ENCODE assay signal across 1 cellular context in the genomic region with DNA sequence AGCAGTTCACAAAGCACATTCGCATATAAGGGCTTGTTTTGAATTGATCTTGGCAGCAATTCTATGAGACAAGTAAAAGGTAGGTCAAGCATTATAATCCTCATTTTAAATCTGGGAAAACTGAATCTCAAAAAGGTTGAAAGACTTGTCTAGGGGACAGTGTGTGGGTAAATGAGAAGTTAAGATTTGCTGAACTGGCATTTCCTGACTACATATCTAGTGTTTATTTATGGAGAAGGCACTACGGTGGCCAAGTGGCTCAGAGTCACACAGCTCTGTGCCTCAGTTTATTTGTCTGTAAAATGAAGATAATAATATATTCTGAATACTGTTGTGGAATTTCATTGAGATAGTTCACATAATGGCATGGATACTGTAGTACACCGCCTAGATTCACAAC.
A peak's percentile ranks its signal among the peaks of the same experiment; 100 is the strongest.
TF ChIP-seq lines count a peak whose summit lies in the region.

No MANE protein-coding gene starts in this region.

TF ChIP-seq in K562, 482 proteins besides CTCF, POLR2A, EP300 and RAD21 (continued from another document):
- TF ChIP-seq, protein P1, sequence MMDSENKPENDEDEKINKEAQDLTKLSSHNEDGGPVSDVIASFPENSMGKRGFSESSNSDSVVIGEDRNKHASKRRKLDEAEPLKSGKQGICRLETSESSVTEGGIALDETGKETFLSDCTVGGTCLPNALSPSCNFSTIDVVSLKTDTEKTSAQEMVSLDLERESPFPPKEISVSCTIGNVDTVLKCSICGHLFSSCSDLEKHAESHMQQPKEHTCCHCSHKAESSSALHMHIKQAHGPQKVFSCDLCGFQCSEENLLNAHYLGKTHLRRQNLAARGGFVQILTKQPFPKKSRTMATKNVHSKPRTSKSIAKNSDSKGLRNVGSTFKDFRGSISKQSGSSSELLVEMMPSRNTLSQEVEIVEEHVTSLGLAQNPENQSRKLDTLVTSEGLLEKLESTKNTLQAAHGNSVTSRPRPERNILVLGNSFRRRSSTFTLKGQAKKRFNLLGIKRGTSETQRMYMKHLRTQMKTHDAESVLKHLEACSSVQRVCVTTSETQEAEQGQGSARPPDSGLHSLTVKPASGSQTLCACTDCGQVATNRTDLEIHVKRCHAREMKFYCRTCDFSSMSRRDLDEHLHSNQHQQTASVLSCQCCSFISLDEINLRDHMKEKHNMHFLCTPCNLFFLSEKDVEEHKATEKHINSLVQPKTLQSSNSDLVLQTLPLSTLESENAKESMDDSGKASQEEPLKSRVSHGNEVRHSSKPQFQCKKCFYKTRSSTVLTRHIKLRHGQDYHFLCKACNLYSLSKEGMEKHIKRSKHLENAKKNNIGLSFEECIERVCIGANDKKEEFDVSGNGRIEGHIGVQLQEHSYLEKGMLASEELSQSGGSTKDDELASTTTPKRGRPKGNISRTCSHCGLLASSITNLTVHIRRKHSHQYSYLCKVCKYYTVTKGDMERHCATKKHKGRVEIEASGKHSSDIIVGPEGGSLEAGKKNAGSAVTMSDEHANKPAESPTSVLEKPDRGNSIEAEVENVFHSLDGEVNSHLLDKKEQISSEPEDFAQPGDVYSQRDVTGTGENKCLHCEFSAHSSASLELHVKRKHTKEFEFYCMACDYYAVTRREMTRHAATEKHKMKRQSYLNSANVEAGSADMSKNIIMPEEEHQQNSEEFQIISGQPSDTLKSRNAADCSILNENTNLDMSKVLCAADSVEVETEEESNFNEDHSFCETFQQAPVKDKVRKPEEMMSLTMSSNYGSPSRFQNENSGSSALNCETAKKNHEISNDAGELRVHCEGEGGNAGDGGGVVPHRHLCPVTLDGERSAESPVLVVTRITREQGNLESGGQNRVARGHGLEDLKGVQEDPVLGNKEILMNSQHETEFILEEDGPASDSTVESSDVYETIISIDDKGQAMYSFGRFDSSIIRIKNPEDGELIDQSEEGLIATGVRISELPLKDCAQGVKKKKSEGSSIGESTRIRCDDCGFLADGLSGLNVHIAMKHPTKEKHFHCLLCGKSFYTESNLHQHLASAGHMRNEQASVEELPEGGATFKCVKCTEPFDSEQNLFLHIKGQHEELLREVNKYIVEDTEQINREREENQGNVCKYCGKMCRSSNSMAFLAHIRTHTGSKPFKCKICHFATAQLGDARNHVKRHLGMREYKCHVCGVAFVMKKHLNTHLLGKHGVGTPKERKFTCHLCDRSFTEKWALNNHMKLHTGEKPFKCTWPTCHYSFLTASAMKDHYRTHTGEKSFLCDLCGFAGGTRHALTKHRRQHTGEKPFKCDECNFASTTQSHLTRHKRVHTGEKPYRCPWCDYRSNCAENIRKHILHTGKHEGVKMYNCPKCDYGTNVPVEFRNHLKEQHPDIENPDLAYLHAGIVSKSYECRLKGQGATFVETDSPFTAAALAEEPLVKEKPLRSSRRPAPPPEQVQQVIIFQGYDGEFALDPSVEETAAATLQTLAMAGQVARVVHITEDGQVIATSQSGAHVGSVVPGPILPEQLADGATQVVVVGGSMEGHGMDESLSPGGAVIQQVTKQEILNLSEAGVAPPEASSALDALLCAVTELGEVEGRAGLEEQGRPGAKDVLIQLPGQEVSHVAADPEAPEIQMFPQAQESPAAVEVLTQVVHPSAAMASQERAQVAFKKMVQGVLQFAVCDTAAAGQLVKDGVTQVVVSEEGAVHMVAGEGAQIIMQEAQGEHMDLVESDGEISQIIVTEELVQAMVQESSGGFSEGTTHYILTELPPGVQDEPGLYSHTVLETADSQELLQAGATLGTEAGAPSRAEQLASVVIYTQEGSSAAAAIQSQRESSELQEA (IDR thresholded peaks at IDR 0.05; ENCODE audit: low read depth), result no peak
- no peak for TF ChIP-seq ZNF551 (CRISPR knock-in tag; IDR thresholded peaks at IDR 0.05)
- TF ChIP-seq HMGN3 (IDR thresholded peaks at IDR 0.05; ENCODE audit: borderline replicate concordance, extremely low read depth, insufficient read length, low read depth, low read length), result no peak
- TF ChIP-seq, protein P2, sequence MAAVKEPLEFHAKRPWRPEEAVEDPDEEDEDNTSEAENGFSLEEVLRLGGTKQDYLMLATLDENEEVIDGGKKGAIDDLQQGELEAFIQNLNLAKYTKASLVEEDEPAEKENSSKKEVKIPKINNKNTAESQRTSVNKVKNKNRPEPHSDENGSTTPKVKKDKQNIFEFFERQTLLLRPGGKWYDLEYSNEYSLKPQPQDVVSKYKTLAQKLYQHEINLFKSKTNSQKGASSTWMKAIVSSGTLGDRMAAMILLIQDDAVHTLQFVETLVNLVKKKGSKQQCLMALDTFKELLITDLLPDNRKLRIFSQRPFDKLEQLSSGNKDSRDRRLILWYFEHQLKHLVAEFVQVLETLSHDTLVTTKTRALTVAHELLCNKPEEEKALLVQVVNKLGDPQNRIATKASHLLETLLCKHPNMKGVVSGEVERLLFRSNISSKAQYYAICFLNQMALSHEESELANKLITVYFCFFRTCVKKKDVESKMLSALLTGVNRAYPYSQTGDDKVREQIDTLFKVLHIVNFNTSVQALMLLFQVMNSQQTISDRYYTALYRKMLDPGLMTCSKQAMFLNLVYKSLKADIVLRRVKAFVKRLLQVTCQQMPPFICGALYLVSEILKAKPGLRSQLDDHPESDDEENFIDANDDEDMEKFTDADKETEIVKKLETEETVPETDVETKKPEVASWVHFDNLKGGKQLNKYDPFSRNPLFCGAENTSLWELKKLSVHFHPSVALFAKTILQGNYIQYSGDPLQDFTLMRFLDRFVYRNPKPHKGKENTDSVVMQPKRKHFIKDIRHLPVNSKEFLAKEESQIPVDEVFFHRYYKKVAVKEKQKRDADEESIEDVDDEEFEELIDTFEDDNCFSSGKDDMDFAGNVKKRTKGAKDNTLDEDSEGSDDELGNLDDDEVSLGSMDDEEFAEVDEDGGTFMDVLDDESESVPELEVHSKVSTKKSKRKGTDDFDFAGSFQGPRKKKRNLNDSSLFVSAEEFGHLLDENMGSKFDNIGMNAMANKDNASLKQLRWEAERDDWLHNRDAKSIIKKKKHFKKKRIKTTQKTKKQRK (IDR thresholded peaks at IDR 0.05; ENCODE audit: borderline replicate concordance, low read depth, low read length), result no peak
- no peak for TF ChIP-seq XRCC4 (IDR thresholded peaks at IDR 0.05; ENCODE audit: extremely low read depth, insufficient read depth, insufficient read length)
- TF ChIP-seq, protein P3, sequence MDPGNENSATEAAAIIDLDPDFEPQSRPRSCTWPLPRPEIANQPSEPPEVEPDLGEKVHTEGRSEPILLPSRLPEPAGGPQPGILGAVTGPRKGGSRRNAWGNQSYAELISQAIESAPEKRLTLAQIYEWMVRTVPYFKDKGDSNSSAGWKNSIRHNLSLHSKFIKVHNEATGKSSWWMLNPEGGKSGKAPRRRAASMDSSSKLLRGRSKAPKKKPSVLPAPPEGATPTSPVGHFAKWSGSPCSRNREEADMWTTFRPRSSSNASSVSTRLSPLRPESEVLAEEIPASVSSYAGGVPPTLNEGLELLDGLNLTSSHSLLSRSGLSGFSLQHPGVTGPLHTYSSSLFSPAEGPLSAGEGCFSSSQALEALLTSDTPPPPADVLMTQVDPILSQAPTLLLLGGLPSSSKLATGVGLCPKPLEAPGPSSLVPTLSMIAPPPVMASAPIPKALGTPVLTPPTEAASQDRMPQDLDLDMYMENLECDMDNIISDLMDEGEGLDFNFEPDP (CRISPR knock-in tag; IDR thresholded peaks at IDR 0.05), result no peak
- no peak for TF ChIP-seq BCOR (IDR thresholded peaks at IDR 0.05)
- peak; percentile 62; the same call in 1 of the 2 replicates for TF ChIP-seq MAFK (IDR thresholded peaks at IDR 0.05; ENCODE audit: low read length)
- no peak for TF ChIP-seq PCBP1 (IDR thresholded peaks at IDR 0.05; ENCODE audit: low read depth, low read length, poor library complexity, severe bottlenecking)
- no peak for TF ChIP-seq BCL6 (CRISPR knock-in tag; IDR thresholded peaks at IDR 0.05)
- TF ChIP-seq NR2C2 (CRISPR knock-in tag; IDR thresholded peaks at IDR 0.05), result no peak
- TF ChIP-seq NR2C2 (tag; IDR thresholded peaks at IDR 0.05), result no peak
- TF ChIP-seq, protein P4, sequence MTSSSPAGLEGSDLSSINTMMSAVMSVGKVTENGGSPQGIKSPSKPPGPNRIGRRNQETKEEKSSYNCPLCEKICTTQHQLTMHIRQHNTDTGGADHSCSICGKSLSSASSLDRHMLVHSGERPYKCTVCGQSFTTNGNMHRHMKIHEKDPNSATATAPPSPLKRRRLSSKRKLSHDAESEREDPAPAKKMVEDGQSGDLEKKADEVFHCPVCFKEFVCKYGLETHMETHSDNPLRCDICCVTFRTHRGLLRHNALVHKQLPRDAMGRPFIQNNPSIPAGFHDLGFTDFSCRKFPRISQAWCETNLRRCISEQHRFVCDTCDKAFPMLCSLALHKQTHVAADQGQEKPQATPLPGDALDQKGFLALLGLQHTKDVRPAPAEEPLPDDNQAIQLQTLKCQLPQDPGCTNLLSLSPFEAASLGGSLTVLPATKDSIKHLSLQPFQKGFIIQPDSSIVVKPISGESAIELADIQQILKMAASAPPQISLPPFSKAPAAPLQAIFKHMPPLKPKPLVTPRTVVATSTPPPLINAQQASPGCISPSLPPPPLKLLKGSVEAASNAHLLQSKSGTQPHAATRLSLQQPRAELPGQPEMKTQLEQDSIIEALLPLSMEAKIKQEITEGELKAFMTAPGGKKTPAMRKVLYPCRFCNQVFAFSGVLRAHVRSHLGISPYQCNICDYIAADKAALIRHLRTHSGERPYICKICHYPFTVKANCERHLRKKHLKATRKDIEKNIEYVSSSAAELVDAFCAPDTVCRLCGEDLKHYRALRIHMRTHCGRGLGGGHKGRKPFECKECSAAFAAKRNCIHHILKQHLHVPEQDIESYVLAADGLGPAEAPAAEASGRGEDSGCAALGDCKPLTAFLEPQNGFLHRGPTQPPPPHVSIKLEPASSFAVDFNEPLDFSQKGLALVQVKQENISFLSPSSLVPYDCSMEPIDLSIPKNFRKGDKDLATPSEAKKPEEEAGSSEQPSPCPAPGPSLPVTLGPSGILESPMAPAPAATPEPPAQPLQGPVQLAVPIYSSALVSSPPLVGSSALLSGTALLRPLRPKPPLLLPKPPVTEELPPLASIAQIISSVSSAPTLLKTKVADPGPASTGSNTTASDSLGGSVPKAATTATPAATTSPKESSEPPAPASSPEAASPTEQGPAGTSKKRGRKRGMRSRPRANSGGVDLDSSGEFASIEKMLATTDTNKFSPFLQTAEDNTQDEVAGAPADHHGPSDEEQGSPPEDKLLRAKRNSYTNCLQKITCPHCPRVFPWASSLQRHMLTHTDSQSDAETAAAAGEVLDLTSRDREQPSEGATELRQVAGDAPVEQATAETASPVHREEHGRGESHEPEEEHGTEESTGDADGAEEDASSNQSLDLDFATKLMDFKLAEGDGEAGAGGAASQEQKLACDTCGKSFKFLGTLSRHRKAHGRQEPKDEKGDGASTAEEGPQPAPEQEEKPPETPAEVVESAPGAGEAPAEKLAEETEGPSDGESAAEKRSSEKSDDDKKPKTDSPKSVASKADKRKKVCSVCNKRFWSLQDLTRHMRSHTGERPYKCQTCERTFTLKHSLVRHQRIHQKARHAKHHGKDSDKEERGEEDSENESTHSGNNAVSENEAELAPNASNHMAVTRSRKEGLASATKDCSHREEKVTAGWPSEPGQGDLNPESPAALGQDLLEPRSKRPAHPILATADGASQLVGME (CRISPR knock-in tag; IDR thresholded peaks at IDR 0.05), result no peak
- TF ChIP-seq ZNF146 (CRISPR knock-in tag; IDR thresholded peaks at IDR 0.05; ENCODE audit: unreplicated experiment), result no peak
- TF ChIP-seq ZNF316 (IDR thresholded peaks at IDR 0.05), result peak; percentile 79
- TF ChIP-seq, protein P5, sequence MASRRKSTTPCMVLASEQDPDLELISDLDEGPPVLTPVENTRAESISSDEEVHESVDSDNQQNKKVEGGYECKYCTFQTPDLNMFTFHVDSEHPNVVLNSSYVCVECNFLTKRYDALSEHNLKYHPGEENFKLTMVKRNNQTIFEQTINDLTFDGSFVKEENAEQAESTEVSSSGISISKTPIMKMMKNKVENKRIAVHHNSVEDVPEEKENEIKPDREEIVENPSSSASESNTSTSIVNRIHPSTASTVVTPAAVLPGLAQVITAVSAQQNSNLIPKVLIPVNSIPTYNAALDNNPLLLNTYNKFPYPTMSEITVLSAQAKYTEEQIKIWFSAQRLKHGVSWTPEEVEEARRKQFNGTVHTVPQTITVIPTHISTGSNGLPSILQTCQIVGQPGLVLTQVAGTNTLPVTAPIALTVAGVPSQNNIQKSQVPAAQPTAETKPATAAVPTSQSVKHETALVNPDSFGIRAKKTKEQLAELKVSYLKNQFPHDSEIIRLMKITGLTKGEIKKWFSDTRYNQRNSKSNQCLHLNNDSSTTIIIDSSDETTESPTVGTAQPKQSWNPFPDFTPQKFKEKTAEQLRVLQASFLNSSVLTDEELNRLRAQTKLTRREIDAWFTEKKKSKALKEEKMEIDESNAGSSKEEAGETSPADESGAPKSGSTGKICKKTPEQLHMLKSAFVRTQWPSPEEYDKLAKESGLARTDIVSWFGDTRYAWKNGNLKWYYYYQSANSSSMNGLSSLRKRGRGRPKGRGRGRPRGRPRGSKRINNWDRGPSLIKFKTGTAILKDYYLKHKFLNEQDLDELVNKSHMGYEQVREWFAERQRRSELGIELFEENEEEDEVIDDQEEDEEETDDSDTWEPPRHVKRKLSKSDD (conservative IDR thresholded peaks at IDR 0.05; ENCODE audit: low read length), result no peak
- TF ChIP-seq, protein P6, sequence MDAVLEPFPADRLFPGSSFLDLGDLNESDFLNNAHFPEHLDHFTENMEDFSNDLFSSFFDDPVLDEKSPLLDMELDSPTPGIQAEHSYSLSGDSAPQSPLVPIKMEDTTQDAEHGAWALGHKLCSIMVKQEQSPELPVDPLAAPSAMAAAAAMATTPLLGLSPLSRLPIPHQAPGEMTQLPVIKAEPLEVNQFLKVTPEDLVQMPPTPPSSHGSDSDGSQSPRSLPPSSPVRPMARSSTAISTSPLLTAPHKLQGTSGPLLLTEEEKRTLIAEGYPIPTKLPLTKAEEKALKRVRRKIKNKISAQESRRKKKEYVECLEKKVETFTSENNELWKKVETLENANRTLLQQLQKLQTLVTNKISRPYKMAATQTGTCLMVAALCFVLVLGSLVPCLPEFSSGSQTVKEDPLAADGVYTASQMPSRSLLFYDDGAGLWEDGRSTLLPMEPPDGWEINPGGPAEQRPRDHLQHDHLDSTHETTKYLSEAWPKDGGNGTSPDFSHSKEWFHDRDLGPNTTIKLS (IDR thresholded peaks at IDR 0.05; ENCODE audit: borderline replicate concordance, low read depth), result no peak
- TF ChIP-seq PHB2 (IDR thresholded peaks at IDR 0.05; ENCODE audit: low read depth), result no peak
- TF ChIP-seq ZNF282 (CRISPR knock-in tag; IDR thresholded peaks at IDR 0.05), result no peak
- peak; percentile 70 for TF ChIP-seq C11orf30 (IDR thresholded peaks at IDR 0.05; ENCODE audit: low read depth)
- no peak for TF ChIP-seq BDP1 (IDR thresholded peaks at IDR 0.05; ENCODE audit: insufficient read depth, insufficient read length)
- no peak for TF ChIP-seq MBD2 (IDR thresholded peaks at IDR 0.05; ENCODE audit: borderline replicate concordance, low read depth)
- no peak for TF ChIP-seq ZNF311 (CRISPR knock-in tag; IDR thresholded peaks at IDR 0.05)
- no peak for TF ChIP-seq MIER1 (IDR thresholded peaks at IDR 0.05; ENCODE audit: low read depth)
- no peak for TF ChIP-seq FOXA3 (CRISPR knock-in tag; conservative IDR thresholded peaks at IDR 0.05 in 1 of 2, IDR thresholded peaks at IDR 0.05 in 1 of 2)
- TF ChIP-seq MAFG (tag; conservative IDR thresholded peaks at IDR 0.05), result peak; percentile 71; the same call in 1 of the 2 replicates
- no peak for TF ChIP-seq TGIF2 (CRISPR knock-in tag; IDR thresholded peaks at IDR 0.05)
